1 cellular context compared by ENCODE assay signal in genomic region chr4:925771-926500, GRCh38.
A peak's percentile ranks its signal among the peaks of the same experiment; 100 is the strongest.
TF ChIP-seq lines count a peak whose summit lies in the region.

No MANE protein-coding gene starts in this region.

TF ChIP-seq in K562, 482 proteins besides CTCF, POLR2A, EP300 and RAD21:
- peak; percentile 46; the same call in 1 of the 2 replicates for TF ChIP-seq ZBTB33 (CRISPR knock-in tag; IDR thresholded peaks at IDR 0.05)
- TF ChIP-seq RBFOX2 (IDR thresholded peaks at IDR 0.05; ENCODE audit: low read depth, low read length), result peak; percentile 34; the same call in 1 of the 2 replicates
- TF ChIP-seq ZBTB7A (IDR thresholded peaks at IDR 0.05; ENCODE audit: borderline replicate concordance, control insufficient read depth, low read depth, low read length), result 0 out of 2 replicates have a peak, but pooled peaks have one; percentile 13
- TF ChIP-seq ZNF717 (CRISPR knock-in tag; IDR thresholded peaks at IDR 0.05), result no peak
- TF ChIP-seq MXI1 (IDR thresholded peaks at IDR 0.05; ENCODE audit: low read depth, low read length), result no peak
